In the genomic region with DNA sequence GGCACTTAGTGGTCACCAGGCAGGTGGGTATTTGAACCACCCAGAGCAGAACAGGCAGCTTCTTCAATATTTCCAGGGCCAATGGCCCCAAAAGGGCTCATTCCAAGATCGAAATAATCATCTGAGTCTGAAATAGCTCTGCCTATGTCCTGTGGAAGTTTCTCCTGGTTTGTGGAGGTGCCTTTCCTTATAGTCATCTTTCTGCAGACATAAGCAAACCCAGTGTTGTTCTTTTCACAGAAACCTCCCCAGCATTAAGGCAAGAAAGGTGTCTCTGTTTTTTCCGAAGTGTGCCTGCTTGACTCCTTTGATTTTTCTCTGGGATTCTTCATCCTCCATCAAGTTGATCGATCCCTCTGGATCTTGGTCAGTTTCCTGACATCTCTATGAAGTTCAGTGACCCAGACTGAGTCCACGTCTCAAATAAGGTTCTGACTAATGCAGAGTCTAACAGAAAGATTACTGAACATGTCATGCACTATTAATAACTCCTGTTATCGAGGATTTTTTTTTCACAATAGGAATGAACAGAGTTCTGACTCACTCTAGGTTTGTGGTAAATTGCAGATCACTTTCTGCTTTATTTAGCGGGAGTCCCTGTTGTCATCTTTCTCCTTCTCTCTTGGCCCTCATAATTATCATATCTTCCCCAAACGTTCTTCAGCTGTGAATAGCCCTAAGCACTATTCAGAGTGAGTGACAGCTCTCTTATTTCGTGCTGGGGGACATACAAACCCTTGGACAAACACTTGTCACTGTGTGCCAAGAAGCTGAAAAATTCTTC, we compare ENCODE assay signal across 1 cellular context.
TF ChIP-seq lines count a peak whose summit lies in the region.

No MANE protein-coding gene starts in this region.

TF ChIP-seq in WTC11, 78 proteins besides CTCF, POLR2A, EP300 and RAD21 (continued from another document):
- TF ChIP-seq, protein P1, sequence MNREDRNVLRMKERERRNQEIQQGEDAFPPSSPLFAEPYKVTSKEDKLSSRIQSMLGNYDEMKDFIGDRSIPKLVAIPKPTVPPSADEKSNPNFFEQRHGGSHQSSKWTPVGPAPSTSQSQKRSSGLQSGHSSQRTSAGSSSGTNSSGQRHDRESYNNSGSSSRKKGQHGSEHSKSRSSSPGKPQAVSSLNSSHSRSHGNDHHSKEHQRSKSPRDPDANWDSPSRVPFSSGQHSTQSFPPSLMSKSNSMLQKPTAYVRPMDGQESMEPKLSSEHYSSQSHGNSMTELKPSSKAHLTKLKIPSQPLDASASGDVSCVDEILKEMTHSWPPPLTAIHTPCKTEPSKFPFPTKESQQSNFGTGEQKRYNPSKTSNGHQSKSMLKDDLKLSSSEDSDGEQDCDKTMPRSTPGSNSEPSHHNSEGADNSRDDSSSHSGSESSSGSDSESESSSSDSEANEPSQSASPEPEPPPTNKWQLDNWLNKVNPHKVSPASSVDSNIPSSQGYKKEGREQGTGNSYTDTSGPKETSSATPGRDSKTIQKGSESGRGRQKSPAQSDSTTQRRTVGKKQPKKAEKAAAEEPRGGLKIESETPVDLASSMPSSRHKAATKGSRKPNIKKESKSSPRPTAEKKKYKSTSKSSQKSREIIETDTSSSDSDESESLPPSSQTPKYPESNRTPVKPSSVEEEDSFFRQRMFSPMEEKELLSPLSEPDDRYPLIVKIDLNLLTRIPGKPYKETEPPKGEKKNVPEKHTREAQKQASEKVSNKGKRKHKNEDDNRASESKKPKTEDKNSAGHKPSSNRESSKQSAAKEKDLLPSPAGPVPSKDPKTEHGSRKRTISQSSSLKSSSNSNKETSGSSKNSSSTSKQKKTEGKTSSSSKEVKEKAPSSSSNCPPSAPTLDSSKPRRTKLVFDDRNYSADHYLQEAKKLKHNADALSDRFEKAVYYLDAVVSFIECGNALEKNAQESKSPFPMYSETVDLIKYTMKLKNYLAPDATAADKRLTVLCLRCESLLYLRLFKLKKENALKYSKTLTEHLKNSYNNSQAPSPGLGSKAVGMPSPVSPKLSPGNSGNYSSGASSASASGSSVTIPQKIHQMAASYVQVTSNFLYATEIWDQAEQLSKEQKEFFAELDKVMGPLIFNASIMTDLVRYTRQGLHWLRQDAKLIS (CRISPR knock-in tag; IDR thresholded peaks at IDR 0.05; ENCODE audit: borderline replicate concordance): no peak
